In genomic region chr15:85456798-85457197, GRCh38 we compare ENCODE assay signal across 21 cellular contexts.
DNase-seq lines count a peak whose midpoint lies in the region; ATAC-seq, FAIRE-seq and TF ChIP-seq lines count a peak whose summit lies in the region.
"Had no signal": no experiment of that assay in that cellular context is flagged by ENCODE, and none has a peak within 500 bp of the region (broad histone marks: within the 10 kb centered on the region; RNA-seq: fewer than 3 reads in every experiment).

No MANE protein-coding gene starts in this region.

- H3K27ac Mint-ChIP-seq in chondrocyte (ENCODE audit: unreplicated experiment) (no peak overlapping the region), Calu3 (ENCODE audit: unreplicated experiment) (no peak overlapping the region)
- H3K27ac Mint-ChIP-seq: activated naive CD8-positive, alpha-beta T cell treated with anti-CD3 and anti-CD28 coated beads for 36 hours; naive thymus-derived CD4-positive, alpha-beta T cell had no signal

- no peak for FAIRE-seq in H54 (lab: Jason Lieb, UNC)
- FAIRE-seq: endothelial cell of umbilical vein had no signal

- intact Hi-C loops in right lobe of liver (cut with DNase I) (no loop called here), Calu3 (cut with micrococcal nuclease; ENCODE audit: unreplicated experiment) (no loop called here)

- no TSS peak for BruUV-seq in Calu3 (replicated peaks; lab: Mats Ljungman, UMichigan)

- H3K9me3 ChIP-seq in right lobe of liver = no peaks in the 10 kb centered on the region

- H3K4me1 ChIP-seq in right lobe of liver = peaks cover 0 to 5% (median 0%) of the 10 kb centered on the region in 4 donors

- H3K4me3 Mint-ChIP-seq in chondrocyte (ENCODE audit: unreplicated experiment) = no peak overlapping the region
- H3K4me3 Mint-ChIP-seq in Calu3 (ENCODE audit: low read depth, unreplicated experiment) = no peak overlapping the region
- H3K4me3 Mint-ChIP-seq: activated naive CD8-positive, alpha-beta T cell treated with anti-CD3 and anti-CD28 coated beads for 36 hours; naive thymus-derived CD4-positive, alpha-beta T cell had no signal

- DNase-seq in epithelial cell of prostate (ENCODE audit: low read depth, low spot score) (no peak), H54 (ENCODE audit: insufficient read length, low spot score) (no peak), chondrocyte (ENCODE audit: low spot score) (no peak), right lobe of liver (no peak), Calu3 (no peak)
- DNase-seq: activated naive CD8-positive, alpha-beta T cell treated with anti-CD3 and anti-CD28 coated beads for 36 hours; central memory CD4-positive, alpha-beta T cell; H7; left colon; naive thymus-derived CD4-positive, alpha-beta T cell; NCI-H1694 treated with DMSO at 0.1 percent for 48 hours; right cardiac atrium; SHP77 treated with DMSO at 0.1 percent for 48 hours; stimulated activated CD4-positive, alpha-beta T cell treated with anti-CD3 and anti-CD28 coated beads, Interleukin-4, amount 100 ng/mL, for 4 hours; stomach had no signal

- H3K27me3 Mint-ChIP-seq in chondrocyte (ENCODE audit: low read depth) (no peaks in the 10 kb centered on the region), Calu3 (ENCODE audit: unreplicated experiment) (no peaks in the 10 kb centered on the region)
- H3K27me3 Mint-ChIP-seq: activated naive CD8-positive, alpha-beta T cell treated with anti-CD3 and anti-CD28 coated beads for 36 hours; naive thymus-derived CD4-positive, alpha-beta T cell had no signal

- no peak overlapping the region for H3K4me3 ChIP-seq in right lobe of liver
- H3K4me3 ChIP-seq: BLaER1 treated with 17β-estradiol and CSF1 and Interleukin-3, amounts not matched to agents 10 nM and 100 nM; stomach had no signal

- no peaks in the 10 kb centered on the region for H3K36me3 ChIP-seq in right lobe of liver
- H3K36me3 ChIP-seq: stomach had no signal

- WGBS in right lobe of liver (ENCODE audit: insufficient coverage, low coverage, low lambda C conversion rate, missing lambda C conversion rate) = 92% methylated on average over 3 of the region's 3 CpGs

- CTCF ChIA-PET in Calu3 (lab: Charles Lee) = no interaction called here

- H3K36me3 Mint-ChIP-seq in chondrocyte (ENCODE audit: low read depth) (no peaks in the 10 kb centered on the region), Calu3 (ENCODE audit: insufficient read depth, unreplicated experiment) (no peaks in the 10 kb centered on the region)

- TF ChIP-seq POLR2A in H54 (IDR thresholded peaks at IDR 0.05; ENCODE audit: low read depth, low read length) (no peak), right lobe of liver (IDR thresholded peaks at IDR 0.05) (no peak)

- ATAC-seq in GM18502 (IDR thresholded peaks at IDR 0.05; ENCODE audit: poor library complexity, unreplicated experiment) (peak; percentile 58), GM19468 (IDR thresholded peaks at IDR 0.05; ENCODE audit: extremely low read depth, unreplicated experiment) (peak; percentile 15), HG03175 (IDR thresholded peaks at IDR 0.05; ENCODE audit: unreplicated experiment) (peak; percentile 60), right lobe of liver (no peak)
- ATAC-seq: left colon; naive thymus-derived CD4-positive, alpha-beta T cell had no signal

- no peaks in the 10 kb centered on the region for H3K27me3 ChIP-seq in right lobe of liver
- H3K27me3 ChIP-seq: BLaER1 treated with 17β-estradiol and CSF1 and Interleukin-3, amounts not matched to agents 10 nM and 100 nM; stomach had no signal

- H3K9me3 Mint-ChIP-seq in chondrocyte (ENCODE audit: low read depth) (peaks cover 3% of the 10 kb centered on the region), Calu3 (ENCODE audit: low read depth, unreplicated experiment) (no peaks in the 10 kb centered on the region)

- H3K4me1 Mint-ChIP-seq in chondrocyte (ENCODE audit: low read depth) (peaks cover 44% of the 10 kb centered on the region), Calu3 (ENCODE audit: low read depth, unreplicated experiment) (peaks cover 55% of the 10 kb centered on the region)

- H3K27ac ChIP-seq in epithelial cell of prostate = peak overlapping the region; percentile 86
- H3K27ac ChIP-seq in right lobe of liver = no peak overlapping the region
- H3K27ac ChIP-seq: BLaER1 treated with 17β-estradiol and CSF1 and Interleukin-3, amounts not matched to agents 10 nM and 100 nM; KMS-11 had no signal

- TF ChIP-seq CTCF in chondrocyte (IDR thresholded peaks at IDR 0.05) (no peak), right lobe of liver (IDR thresholded peaks at IDR 0.05) (no peak), Calu3 (IDR thresholded peaks at IDR 0.05; ENCODE audit: unreplicated experiment) (no peak)

Comparison
In these comparisons a context has a peak if more than half of its experiments do, and no peak if none do; other contexts are left out.
1. ATAC-seq: peak in GM18502 (single experiment), GM19468 (single experiment) and HG03175 (single experiment); none in right lobe of liver (0 of 4).